Comparison of ENCODE assay signal across 27 cellular contexts in genomic region chr12:39510001-39510400, GRCh38.
"Had no signal": no experiment of that assay in that cellular context is flagged by ENCODE, and none has a peak within 500 bp of the region (broad histone marks: within the 10 kb centered on the region; RNA-seq: fewer than 3 reads in every experiment).

No MANE protein-coding gene starts in this region.

- H3K4me3 ChIP-seq: ovary, psoas muscle, right lobe of liver, skin epidermis, smooth muscle cell, spleen, suprapubic skin, testis, tibial artery, transverse colon, vagina had no signal

- H2AFZ ChIP-seq: parathyroid adenoma had no signal

- H3K27ac ChIP-seq: ovary, parathyroid adenoma, psoas muscle, right lobe of liver, skin epidermis, spleen, suprapubic skin, testis, tibial artery, transverse colon, vagina had no signal

- H3K36me3 ChIP-seq: ovary, right lobe of liver, spleen, suprapubic skin, tibial artery, transverse colon, vagina had no signal

- ATAC-seq: naive thymus-derived CD8-positive, alpha-beta T cell; natural killer cell treated with Interleukin-12 subunit alpha and Interleukin-12 subunit beta and Interleukin-15 and Interleukin-18, amount 100 ng/mL, for 72 hours; psoas muscle; right lobe of liver; stimulated activated memory B cell treated with anti-CD40 and anti-IgM and Interleukin-4, amounts not matched to agents 10 μg/mL and 1 μg/mL and 100 μg/mL, for 72 hours; stimulated activated naive CD8-positive, alpha-beta T cell treated with anti-CD3 and anti-CD28 coated beads, Interleukin-15, amount 100 ng/mL, for 72 hours; stimulated activated naive CD8-positive, alpha-beta T cell treated with anti-CD3 and anti-CD28 coated beads, Interleukin-15, Interleukin-2, amounts not matched to agents 100 U/mL and 50 U/mL, for 24 hours had no signal

- H3K9me3 ChIP-seq: ovary, right lobe of liver, testis, vagina had no signal

- H3K4me2 ChIP-seq: smooth muscle cell had no signal

- H3K27me3 ChIP-seq: ovary, right lobe of liver, spleen, suprapubic skin, testis, tibial artery, transverse colon, vagina had no signal

- H3K79me2 ChIP-seq: parathyroid adenoma had no signal

- H3K9ac ChIP-seq: parathyroid adenoma had no signal

- DNase-seq: naive thymus-derived CD8-positive, alpha-beta T cell; nephron progenitor cell; occipital lobe; ovary; psoas muscle; right cardiac atrium; right lobe of liver; spleen; stimulated activated CD4-positive, alpha-beta T cell treated with anti-CD3 and anti-CD28 coated beads, Interleukin-12 subunit alpha, Interleukin-12 subunit beta, amount 100 ng/mL, for 4 hours; stimulated activated CD4-positive, alpha-beta T cell treated with anti-CD3 and anti-CD28 coated beads, Interleukin-1b, Interleukin-23, amount 100 ng/mL, for 48 hours; stimulated activated CD4-positive, alpha-beta T cell treated with anti-CD3 and anti-CD28 coated beads, Interleukin-4, amount 100 ng/mL, for 1 hour; stimulated activated CD4-positive, alpha-beta T cell treated with anti-CD3 and anti-CD28 coated beads, Interleukin-4, amount 100 ng/mL, for 4 hours; stimulated activated CD8-positive, alpha-beta memory T cell treated with anti-CD3 and anti-CD28 coated beads, Interleukin-4, amount 100 ng/mL, for 48 hours; stimulated activated naive CD4-positive, alpha-beta T cell; stimulated activated naive CD8-positive, alpha-beta T cell treated with anti-CD3 and anti-CD28 coated beads, Interleukin-15, amount 100 ng/mL, for 72 hours; stimulated activated naive CD8-positive, alpha-beta T cell treated with anti-CD3 and anti-CD28 coated beads, Interleukin-15, Interleukin-2, amounts not matched to agents 100 U/mL and 50 U/mL, for 24 hours; substantia nigra; testis; tibial artery; transverse colon had no signal

- H3K4me1 ChIP-seq: parathyroid adenoma, psoas muscle, right lobe of liver, spleen, suprapubic skin, testis, tibial artery, transverse colon, vagina had no signal
